8 cellular contexts compared by ENCODE assay signal in genomic region chr4:145618210-145618911, GRCh38. TPM values are rescaled to one million over a fixed set of nuclear protein-coding genes. Genes with fewer than 3 reads are reported as not detected.
DNase-seq lines count a peak whose midpoint lies in the region; ATAC-seq and TF ChIP-seq lines count a peak whose summit lies in the region.

No MANE protein-coding gene starts in this region.

- intact Hi-C loops in Calu3 (cut with micrococcal nuclease; ENCODE audit: unreplicated experiment) (loop anchor here (2.0 to 10.0 kb wide), 3 partner anchors 114 to 190 kb away; no protein-coding TSS in a partner anchor), esophagus muscularis mucosa (cut with DNase I) (loop anchor here (5.0 to 10.0 kb wide), 4 partner anchors 269 to 1444 kb away; partner anchors contain the start of genes OTUD4 and ZNF827)

- peak overlapping the region; percentile 63 to 89 (median 74) for H3K4me3 ChIP-seq in esophagus muscularis mucosa

- H3K27ac ChIP-seq in esophagus muscularis mucosa (replicated peaks in 1 of 4), result peak overlapping the region; percentile 87 to 96 (median 92)

- peaks cover 11 to 39% (median 28%) of the 10 kb centered on the region in 4 donors for H3K4me1 ChIP-seq in esophagus muscularis mucosa

- no peaks in the 10 kb centered on the region for H3K9me3 Mint-ChIP-seq in Calu3 (ENCODE audit: low read depth, unreplicated experiment)
- H3K9me3 Mint-ChIP-seq in naive thymus-derived CD8-positive, alpha-beta T cell, result no peaks in the 10 kb centered on the region

- no peaks in the 10 kb centered on the region for H3K27me3 ChIP-seq in esophagus muscularis mucosa

- DNase-seq in Calu3, result no peak
- DNase-seq in HT-29 (ENCODE audit: low spot score), result peak; percentile 34
- peak; percentile 63 for DNase-seq in activated CD8-positive, alpha-beta memory T cell treated with anti-CD3 and anti-CD28 coated beads, Interleukin-2, amount 50 U/mL, for 48 hours
- no peak for DNase-seq in esophagus muscularis mucosa (ENCODE audit: extremely low spot score)
- peak in 6 of 10 donors; percentile 2 to 28 (median 12) for DNase-seq in naive thymus-derived CD8-positive, alpha-beta T cell
- no peak for DNase-seq in NCI-H2029 (lab: John Stamatoyannopoulos, UW)
- DNase-seq in NCI-H2227 (lab: John Stamatoyannopoulos, UW; ENCODE audit: unreplicated experiment), result no peak

- peaks cover 16% of the 10 kb centered on the region for H3K36me3 Mint-ChIP-seq in Calu3 (ENCODE audit: insufficient read depth, unreplicated experiment)
- peaks cover 0 to 8% (median 5%) of the 10 kb centered on the region in 3 donors for H3K36me3 Mint-ChIP-seq in naive thymus-derived CD8-positive, alpha-beta T cell

- no peaks in the 10 kb centered on the region for H3K36me3 ChIP-seq in esophagus muscularis mucosa

- no peaks in the 10 kb centered on the region for H3K27me3 Mint-ChIP-seq in Calu3 (ENCODE audit: unreplicated experiment)
- H3K27me3 Mint-ChIP-seq in naive thymus-derived CD8-positive, alpha-beta T cell, result peaks cover 0 to 13% (median 2%) of the 10 kb centered on the region in 5 donors

- no peaks in the 10 kb centered on the region for H3K9me3 ChIP-seq in esophagus muscularis mucosa

- H3K27ac Mint-ChIP-seq in Calu3 (ENCODE audit: unreplicated experiment), result peak overlapping the region; percentile 90
- H3K27ac Mint-ChIP-seq in naive thymus-derived CD8-positive, alpha-beta T cell, result peak overlapping the region; percentile 97 to 100 (median 99)

- CTCF ChIA-PET in Calu3 (lab: Charles Lee), result interaction anchor here (1.3 kb wide), 1 partner anchor 389 kb away, joined by 3 read pairs; no protein-coding TSS in a partner anchor

- POLR2A ChIA-PET in naive thymus-derived CD8-positive, alpha-beta T cell (lab: Charles Lee), result interaction anchor here (1.2 to 2.3 kb wide), 6 partner anchors 209 to 520 kb away, joined by 3 to 19 read pairs (median 6); partner anchors contain the start of genes ABCE1, ANAPC10 and OTUD4

- 7% methylated on average over 16 of the region's 16 CpGs for WGBS in esophagus muscularis mucosa

- peak overlapping the region; percentile 84 for H3K4me3 Mint-ChIP-seq in Calu3 (ENCODE audit: low read depth, unreplicated experiment)
- H3K4me3 Mint-ChIP-seq in naive thymus-derived CD8-positive, alpha-beta T cell, result peak overlapping the region; percentile 95 to 99 (median 98)

- no peak for TF ChIP-seq POLR2A in esophagus muscularis mucosa (IDR thresholded peaks at IDR 0.05; ENCODE audit: low read depth)

- no peak for TF ChIP-seq EP300 in esophagus muscularis mucosa (IDR thresholded peaks at IDR 0.05)

- peak; percentile 2 to 3 for ATAC-seq in naive thymus-derived CD8-positive, alpha-beta T cell
- no peak for ATAC-seq in HG03097 (IDR thresholded peaks at IDR 0.05; ENCODE audit: low FRiP score, unreplicated experiment)

- H3K4me1 Mint-ChIP-seq in Calu3 (ENCODE audit: low read depth, unreplicated experiment), result peaks cover 32% of the 10 kb centered on the region
- H3K4me1 Mint-ChIP-seq in naive thymus-derived CD8-positive, alpha-beta T cell, result peaks cover 14 to 42% (median 42%) of the 10 kb centered on the region in 4 donors

- TSS peak; percentile 95 for BruUV-seq in Calu3 (replicated peaks; lab: Mats Ljungman, UMichigan)

- TF ChIP-seq CTCF in Calu3 (IDR thresholded peaks at IDR 0.05; ENCODE audit: unreplicated experiment), result no peak
- TF ChIP-seq CTCF in esophagus muscularis mucosa (IDR thresholded peaks at IDR 0.05), result no peak

RNA-seq across cellular contexts. Expression of gene MMAA, which starts 0.8 kb away (rescaled TPM):
- 5.0 TPM in 2 replicates for total RNA-seq in Calu3 (2022)
- total RNA-seq in HT-29 (2014; rRNA removed; shearing (Covaris generic)), result 2.3 and 2.8 TPM in 2 replicates
- total RNA-seq in esophagus muscularis mucosa, result 1 to 10 TPM; 2.4 to 5.4 (median 4.1) TPM
- 10 to 100 TPM; 11.8 TPM for total RNA-seq in naive thymus-derived CD8-positive, alpha-beta T cell
- 1 to 10 TPM; 8.0 to 10.0 (median 9.6) TPM for polyA plus RNA-seq in naive thymus-derived CD8-positive, alpha-beta T cell

Comparison
In these comparisons a context has a peak if more than half of its experiments do, and no peak if none do; other contexts are left out.
1. DNase-seq: peak in HT-29 (single experiment), activated CD8-positive, alpha-beta memory T cell treated with anti-CD3 and anti-CD28 coated beads, Interleukin-2, amount 50 U/mL, for 48 hours (single experiment) and naive thymus-derived CD8-positive, alpha-beta T cell (6 of 10); none in Calu3 (single experiment), esophagus muscularis mucosa (single experiment), NCI-H2029 (single experiment) and NCI-H2227 (single experiment).